Comparison of ENCODE assay signal across 7 cellular contexts in the genomic region with DNA sequence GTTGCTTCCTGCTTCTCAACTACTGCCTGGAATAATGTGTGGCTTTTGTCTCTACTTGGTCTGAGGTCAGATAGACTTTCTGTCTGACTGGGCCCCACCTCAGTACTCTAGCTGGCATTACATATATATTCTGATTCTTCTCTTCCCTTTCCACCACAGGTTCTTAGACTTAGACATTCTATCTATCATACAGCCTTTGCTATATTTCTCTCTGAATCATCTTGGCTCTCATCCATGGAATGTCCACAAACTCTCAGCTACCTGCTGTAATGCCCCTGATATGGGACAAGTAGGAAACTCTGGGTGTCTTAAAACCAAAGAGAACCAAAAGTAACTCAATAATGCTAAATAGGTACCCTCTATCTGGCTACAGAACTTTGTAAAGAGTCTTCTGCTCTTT.
DNase-seq lines count a peak whose midpoint lies in the region; ATAC-seq, FAIRE-seq and TF ChIP-seq lines count a peak whose summit lies in the region.
"Not testable (repeated sequence)": the region's sequence is repeated elsewhere in the genome, so short reads cannot be mapped to it uniquely, and the experiment has no call there.

No MANE protein-coding gene starts in this region.

- CTCF ChIA-PET in A549 (lab: Yijun Ruan, JAX), result not testable (repeated sequence)

- not testable (repeated sequence) for H3K79me2 ChIP-seq in astrocyte (ENCODE audit: insufficient read depth, low read length); keratinocyte (ENCODE audit: control insufficient read depth, insufficient read depth, low read length); osteoblast (ENCODE audit: insufficient read depth, low read length)

- H3K36me3 Mint-ChIP-seq in astrocyte (ENCODE audit: low read depth, unreplicated experiment); chondrocyte (ENCODE audit: low read depth): not testable (repeated sequence)

- H3K4me1 ChIP-seq in A549 (peaks cover 12% of the 10 kb centered on the region; the same call in 2 of the 3 replicates), astrocyte (ENCODE audit: insufficient read depth, low read length) (peaks cover 13% of the 10 kb centered on the region)
- not testable (repeated sequence) for H3K4me1 ChIP-seq in keratinocyte (ENCODE audit: control insufficient read depth, extremely low read depth, insufficient read depth, low read length); osteoblast (ENCODE audit: insufficient read depth, low read length); thoracic aorta (ENCODE audit: control insufficient read depth in 1 of 2, low read depth in 2 of 2)

- H4K20me1 ChIP-seq in astrocyte (ENCODE audit: insufficient read depth, low read length); keratinocyte (ENCODE audit: control insufficient read depth, extremely low read depth, insufficient read depth, low read length); osteoblast (ENCODE audit: insufficient read depth, low read length): not testable (repeated sequence)

- not testable (repeated sequence) for H3K27me3 ChIP-seq in astrocyte (ENCODE audit: insufficient read depth, low read length); keratinocyte (ENCODE audit: control insufficient read depth, extremely low read depth, insufficient read depth, low read length); osteoblast (ENCODE audit: insufficient read depth, low read length); thoracic aorta (replicated peaks; ENCODE audit: insufficient read depth)

- not testable (repeated sequence) for TF ChIP-seq POLR2A in A549 (IDR thresholded peaks at IDR 0.05; ENCODE audit: low read length); H54 (IDR thresholded peaks at IDR 0.05; ENCODE audit: low read depth, low read length)

- H3K4me1 Mint-ChIP-seq in astrocyte (ENCODE audit: low read depth, unreplicated experiment), result peaks cover 12% of the 10 kb centered on the region
- H3K4me1 Mint-ChIP-seq in chondrocyte (ENCODE audit: low read depth), result peaks cover 26% of the 10 kb centered on the region

- not testable (repeated sequence) for H3K4me3 ChIP-seq in A549; astrocyte (ENCODE audit: insufficient read depth, low read depth, low read length); keratinocyte (ENCODE audit: control insufficient read depth in 2 of 3, extremely low read depth in 1 of 3, insufficient read depth in 2 of 3, low read depth in 1 of 3, low read length in 3 of 3); osteoblast (ENCODE audit: insufficient read depth, low read length)
- peak overlapping the region; percentile 37 for H3K4me3 ChIP-seq in thoracic aorta

- H3K4me3 Mint-ChIP-seq in astrocyte (ENCODE audit: unreplicated experiment); chondrocyte (ENCODE audit: unreplicated experiment): not testable (repeated sequence)

- peak overlapping the region; percentile 61 for H3K4me2 ChIP-seq in A549
- H3K4me2 ChIP-seq in astrocyte (ENCODE audit: low read length), result peak overlapping the region; percentile 85
- H3K4me2 ChIP-seq in keratinocyte (ENCODE audit: control insufficient read depth, extremely low read depth, insufficient read depth, low read depth, low read length), result not testable (repeated sequence)
- H3K4me2 ChIP-seq in osteoblast (ENCODE audit: insufficient read depth, low read length), result peak overlapping the region; percentile 40

- H3K27ac ChIP-seq in A549 (peak overlapping the region in 1 of 2 experiments; percentile 61; a peak in 2 of 6 replicates), astrocyte (ENCODE audit: low read depth, low read length) (peak overlapping the region; percentile 93), osteoblast (ENCODE audit: low read depth, low read length) (peak overlapping the region; percentile 45), thoracic aorta (peak overlapping the region; percentile 47 to 57)
- not testable (repeated sequence) for H3K27ac ChIP-seq in keratinocyte (ENCODE audit: control insufficient read depth, insufficient read depth, low read length)

- not testable (repeated sequence) for H3K27me3 Mint-ChIP-seq in astrocyte (ENCODE audit: low read depth, unreplicated experiment); chondrocyte (ENCODE audit: low read depth)

- not testable (repeated sequence) for H3K9me3 Mint-ChIP-seq in astrocyte (ENCODE audit: unreplicated experiment); chondrocyte (ENCODE audit: low read depth)

- peak in 1 of 2 experiments; percentile 67; a peak in 3 of 6 replicates for ATAC-seq in A549
- ATAC-seq in thoracic aorta (ENCODE audit: insufficient number of reproducible peaks, low FRiP score, low read depth), result not testable (repeated sequence)

- not testable (repeated sequence) for TF ChIP-seq CTCF in A549 (IDR thresholded peaks at IDR 0.05); astrocyte (IDR thresholded peaks at IDR 0.05; ENCODE audit: insufficient read depth, low read depth, low read length); chondrocyte (IDR thresholded peaks at IDR 0.05); keratinocyte (optimal IDR thresholded peaks at IDR 0.05 in 1 of 3, IDR thresholded peaks at IDR 0.05 in 1 of 3, conservative IDR thresholded peaks at IDR 0.05 in 1 of 3; ENCODE audit: extremely low read depth in 1 of 3, insufficient read depth in 2 of 3, low read length in 3 of 3); osteoblast (IDR thresholded peaks at IDR 0.05; ENCODE audit: extremely low read depth, low read depth, low read length); thoracic aorta (IDR thresholded peaks at IDR 0.05)

- not testable (repeated sequence) for H3K9me3 ChIP-seq in A549; astrocyte (ENCODE audit: insufficient read depth, low read depth, low read length); keratinocyte (ENCODE audit: control insufficient read depth, low read depth, low read length); osteoblast (ENCODE audit: low read depth, low read length); thoracic aorta

- FAIRE-seq in A549 (lab: Jason Lieb, UNC); astrocyte (lab: Jason Lieb, UNC): not testable (repeated sequence)
- FAIRE-seq in H54 (lab: Jason Lieb, UNC), result peak; percentile 84
- FAIRE-seq in keratinocyte (lab: Jason Lieb, UNC), result peak; percentile 81

- TF ChIP-seq RAD21 in A549 (conservative IDR thresholded peaks at IDR 0.05 in 1 of 2, IDR thresholded peaks at IDR 0.05 in 1 of 2), result not testable (repeated sequence)

- dilution Hi-C loops in keratinocyte (cut with MboI; ENCODE audit: extremely low pct_ligation_motif_present, low sequenced_read_pairs), result not testable (repeated sequence)

- H3K9me1 ChIP-seq in keratinocyte (ENCODE audit: control insufficient read depth, extremely low read depth, insufficient read depth, low read length), result not testable (repeated sequence)

- H2AFZ ChIP-seq in astrocyte (ENCODE audit: low read depth, low read length), result peak overlapping the region; percentile 9
- H2AFZ ChIP-seq in keratinocyte (ENCODE audit: control insufficient read depth, low read length); osteoblast (ENCODE audit: low read length): not testable (repeated sequence)

- not testable (repeated sequence) for H3K27ac Mint-ChIP-seq in astrocyte (ENCODE audit: unreplicated experiment)
- H3K27ac Mint-ChIP-seq in chondrocyte (ENCODE audit: unreplicated experiment), result peak overlapping the region; percentile 96

- peak overlapping the region; percentile 79 for H3K9ac ChIP-seq in astrocyte (ENCODE audit: low read length)
- H3K9ac ChIP-seq in keratinocyte (ENCODE audit: control insufficient read depth, extremely low read depth, insufficient read depth, low read length), result not testable (repeated sequence)

- not testable (repeated sequence) for H3K36me3 ChIP-seq in astrocyte (ENCODE audit: insufficient read depth, low read length); keratinocyte (ENCODE audit: control insufficient read depth in 2 of 2, extremely low read depth in 1 of 2, insufficient read depth in 2 of 2, low read length in 2 of 2); osteoblast (ENCODE audit: insufficient read depth, low read length); thoracic aorta

- not testable (repeated sequence) for TF ChIP-seq EP300 in A549 (IDR thresholded peaks at IDR 0.05)

- POLR2A ChIA-PET in A549 (lab: Yijun Ruan, JAX), result not testable (repeated sequence)

- not testable (repeated sequence) for DNase-seq in A549 (ENCODE audit: low read depth in 1 of 2, low spot score in 1 of 2); H54 (ENCODE audit: insufficient read length, low spot score); astrocyte (ENCODE audit: low read depth); chondrocyte (ENCODE audit: low spot score); keratinocyte (ENCODE audit: low read depth, low spot score); osteoblast (ENCODE audit: insufficient read length, low spot score, missing footprints); thoracic aorta (ENCODE audit: low spot score)
